27 cellular contexts compared by ENCODE assay signal in genomic region chr11:118379497-118379896, GRCh38. TPM values are rescaled to one million over a fixed set of nuclear protein-coding genes. Genes with fewer than 3 reads are reported as not detected.
DNase-seq lines count a peak whose midpoint lies in the region; ATAC-seq and TF ChIP-seq lines count a peak whose summit lies in the region.
"Had no signal": no experiment of that assay in that cellular context is flagged by ENCODE, and none has a peak within 500 bp of the region (broad histone marks: within the 10 kb centered on the region; RNA-seq: fewer than 3 reads in every experiment).

No MANE protein-coding gene starts in this region.

- WGBS in endodermal cell (ENCODE audit: insufficient coverage in 1 of 2, insufficient read length in 1 of 2), 2 experiments: 88 to 100% methylated on average over 3 to 4 of the region's 4 CpGs

- no peaks in the 10 kb centered on the region for H3K9me3 ChIP-seq in endodermal cell (ENCODE audit: control insufficient read depth, low read length)
- H3K9me3 ChIP-seq: BLaER1 treated with 17β-estradiol and CSF1 and Interleukin-3, amounts not matched to agents 10 nM and 100 nM had no signal

- no peak overlapping the region for H3K27ac ChIP-seq in endodermal cell (ENCODE audit: low read depth, low read length)
- H3K27ac ChIP-seq: BLaER1 treated with 17β-estradiol and CSF1 and Interleukin-3, amounts not matched to agents 10 nM and 100 nM; RWPE1 had no signal

- peak overlapping the region; percentile 10 for H3K27ac Mint-ChIP-seq in activated T-cell treated with anti-CD3 and anti-CD28 coated beads, Interleukin-2, amount 50 U/mL, for 72 hours
- peak overlapping the region; percentile 62 for H3K27ac Mint-ChIP-seq in endodermal cell
- H3K27ac Mint-ChIP-seq in stimulated activated effector memory CD8-positive, alpha-beta T cell treated with anti-CD3 and anti-CD28 coated beads, Interleukin-12 subunit alpha, Interleukin-12 subunit beta, amount 100 ng/mL, for 72 hours: peak overlapping the region; percentile 56
- H3K27ac Mint-ChIP-seq: GM23338, H9 had no signal

- H3K36me3 ChIP-seq in endodermal cell (ENCODE audit: control insufficient read depth, insufficient read depth, low read length): peaks cover 66% of the 10 kb centered on the region

- ATAC-seq in activated T-cell treated with anti-CD3 and anti-CD28 coated beads, Interleukin-2, amount 50 U/mL, for 72 hours (replicated peaks in 1 of 2): no peak
- no peak for ATAC-seq in stimulated activated effector memory CD8-positive, alpha-beta T cell treated with anti-CD3 and anti-CD28 coated beads, Interleukin-12 subunit alpha, Interleukin-12 subunit beta, amount 100 ng/mL, for 72 hours
- ATAC-seq in HG02798 (IDR thresholded peaks at IDR 0.05; ENCODE audit: poor library complexity, unreplicated experiment): no peak
- ATAC-seq: GM12878, GM23338, Panc1 had no signal

- no peak overlapping the region for H3K4me3 Mint-ChIP-seq in activated T-cell treated with anti-CD3 and anti-CD28 coated beads, Interleukin-2, amount 50 U/mL, for 72 hours
- no peak overlapping the region for H3K4me3 Mint-ChIP-seq in endodermal cell
- no peak overlapping the region for H3K4me3 Mint-ChIP-seq in stimulated activated effector memory CD8-positive, alpha-beta T cell treated with anti-CD3 and anti-CD28 coated beads, Interleukin-12 subunit alpha, Interleukin-12 subunit beta, amount 100 ng/mL, for 72 hours
- H3K4me3 Mint-ChIP-seq: CD4-positive, alpha-beta memory T cell; GM23338; H9 had no signal

- peaks cover 7% of the 10 kb centered on the region for H3K4me1 Mint-ChIP-seq in activated T-cell treated with anti-CD3 and anti-CD28 coated beads, Interleukin-2, amount 50 U/mL, for 72 hours (ENCODE audit: low read depth)
- H3K4me1 Mint-ChIP-seq in endodermal cell: peaks cover 7% of the 10 kb centered on the region
- peaks cover 6% of the 10 kb centered on the region for H3K4me1 Mint-ChIP-seq in stimulated activated effector memory CD8-positive, alpha-beta T cell treated with anti-CD3 and anti-CD28 coated beads, Interleukin-12 subunit alpha, Interleukin-12 subunit beta, amount 100 ng/mL, for 72 hours
- H3K4me1 Mint-ChIP-seq: CD4-positive, alpha-beta memory T cell; GM23338; H9 had no signal

- H3K4me3 ChIP-seq in endodermal cell (ENCODE audit: low read length): no peak overlapping the region
- H3K4me3 ChIP-seq: BLaER1 treated with 17β-estradiol and CSF1 and Interleukin-3, amounts not matched to agents 10 nM and 100 nM; GM12878; GM23338 had no signal

- peaks cover 7% of the 10 kb centered on the region for H3K4me1 ChIP-seq in endodermal cell (ENCODE audit: control insufficient read depth, insufficient read depth, low read length)
- H3K4me1 ChIP-seq: BLaER1 treated with 17β-estradiol and CSF1 and Interleukin-3, amounts not matched to agents 10 nM and 100 nM had no signal

- H3K9ac ChIP-seq in endodermal cell (ENCODE audit: extremely low read depth, low read length, poor library complexity, severe bottlenecking): no peak overlapping the region
- H3K9ac ChIP-seq: BLaER1 treated with 17β-estradiol and CSF1 and Interleukin-3, amounts not matched to agents 10 nM and 100 nM had no signal

- H3K36me3 Mint-ChIP-seq in activated T-cell treated with anti-CD3 and anti-CD28 coated beads, Interleukin-2, amount 50 U/mL, for 72 hours (ENCODE audit: insufficient read depth in 2 of 2): peaks cover 5 to 31% of the 10 kb centered on the region in 2 donors
- H3K36me3 Mint-ChIP-seq in endodermal cell (ENCODE audit: low read depth): peaks cover 49% of the 10 kb centered on the region
- peaks cover 100% of the 10 kb centered on the region for H3K36me3 Mint-ChIP-seq in stimulated activated effector memory CD8-positive, alpha-beta T cell treated with anti-CD3 and anti-CD28 coated beads, Interleukin-12 subunit alpha, Interleukin-12 subunit beta, amount 100 ng/mL, for 72 hours

- no peaks in the 10 kb centered on the region for H3K9me3 Mint-ChIP-seq in activated T-cell treated with anti-CD3 and anti-CD28 coated beads, Interleukin-2, amount 50 U/mL, for 72 hours
- no peaks in the 10 kb centered on the region for H3K9me3 Mint-ChIP-seq in endodermal cell
- no peaks in the 10 kb centered on the region for H3K9me3 Mint-ChIP-seq in stimulated activated effector memory CD8-positive, alpha-beta T cell treated with anti-CD3 and anti-CD28 coated beads, Interleukin-12 subunit alpha, Interleukin-12 subunit beta, amount 100 ng/mL, for 72 hours
- H3K9me3 Mint-ChIP-seq: CD4-positive, alpha-beta memory T cell; GM23338; H9 had no signal

- no peak for DNase-seq in activated T-cell treated with anti-CD3 and anti-CD28 coated beads, Interleukin-2, amount 50 U/mL, for 72 hours
- no peak for DNase-seq in activated T-cell treated with anti-CD3 and anti-CD28 coated beads for 4 hours
- peak; percentile 7 for DNase-seq in NCI-H69 (lab: John Stamatoyannopoulos, UW)
- DNase-seq in endodermal cell: no peak
- no peak for DNase-seq in stimulated activated effector memory CD8-positive, alpha-beta T cell treated with anti-CD3 and anti-CD28 coated beads, Interleukin-12 subunit alpha, Interleukin-12 subunit beta, amount 100 ng/mL, for 72 hours (ENCODE audit: low spot score in 2 of 2)
- no peak for DNase-seq in hippocampal formation (lab: John Stamatoyannopoulos, UW)
- DNase-seq: AML-193; CD4-positive, alpha-beta memory T cell; COR-L47; DMS53; H9; NCI-H1092; NCI-H1417 treated with DMSO at 0.1 percent for 48 hours; NCI-H1694 treated with DMSO at 0.1 percent for 48 hours; NCI-H2081; NCI-H2227 treated with DMSO at 0.1 percent for 48 hours; NCI-H510A; SHP77 had no signal

- TF ChIP-seq CTCF in endodermal cell (conservative IDR thresholded peaks at IDR 0.05): no peak

- H3K27me3 ChIP-seq in endodermal cell (ENCODE audit: control insufficient read depth, insufficient read depth, low read length, poor library complexity, severe bottlenecking): no peaks in the 10 kb centered on the region
- H3K27me3 ChIP-seq: BLaER1 treated with 17β-estradiol and CSF1 and Interleukin-3, amounts not matched to agents 10 nM and 100 nM had no signal

- H3K27me3 Mint-ChIP-seq in activated T-cell treated with anti-CD3 and anti-CD28 coated beads, Interleukin-2, amount 50 U/mL, for 72 hours (ENCODE audit: low read depth): no peaks in the 10 kb centered on the region
- no peaks in the 10 kb centered on the region for H3K27me3 Mint-ChIP-seq in endodermal cell (ENCODE audit: insufficient read depth)
- H3K27me3 Mint-ChIP-seq: CD4-positive, alpha-beta memory T cell had no signal

RNA-seq across cellular contexts. Expression of gene UBE4A, which starts 20.1 kb away (rescaled TPM):
- 10 to 100 TPM; 45.6 to 46.0 TPM for total RNA-seq in activated T-cell treated with anti-CD3 and anti-CD28 coated beads, Interleukin-2, amount 50 U/mL, for 72 hours
- total RNA-seq in endodermal cell: 10 to 100 TPM; 39.6 to 42.6 TPM
- polyA plus RNA-seq in endodermal cell (2013, experiment 1 of 2): 27.3 TPM
- polyA plus RNA-seq in endodermal cell (2013, experiment 2 of 2): 26.2 TPM

RNA-seq across cellular contexts. Expression of gene ATP5MG, which starts 21.9 kb away (rescaled TPM):
- 100 to 1,000 TPM; 176 to 225 TPM for total RNA-seq in activated T-cell treated with anti-CD3 and anti-CD28 coated beads, Interleukin-2, amount 50 U/mL, for 72 hours
- 100 to 1,000 TPM; 214 to 283 TPM for total RNA-seq in endodermal cell
- 189 TPM for polyA plus RNA-seq in endodermal cell (2013, experiment 1 of 2)
- 171 TPM for polyA plus RNA-seq in endodermal cell (2013, experiment 2 of 2)

RNA-seq across cellular contexts. Expression of gene CD3G, which starts 35.4 kb away (rescaled TPM):
- 100 to 1,000 TPM; 125 to 128 TPM for total RNA-seq in activated T-cell treated with anti-CD3 and anti-CD28 coated beads, Interleukin-2, amount 50 U/mL, for 72 hours
- not detected for total RNA-seq in endodermal cell
- polyA plus RNA-seq in endodermal cell (2013, experiment 1 of 2): not detected
- polyA plus RNA-seq in endodermal cell (2013, experiment 2 of 2): not detected
- total RNA-seq: Daoy, GM23338, H9, SK-MEL-5 had no signal
- polyA plus RNA-seq: AG04450, GM23338 had no signal

RNA-seq across cellular contexts. Expression of gene CD3D, which starts 37.0 kb away (rescaled TPM):
- total RNA-seq in activated T-cell treated with anti-CD3 and anti-CD28 coated beads, Interleukin-2, amount 50 U/mL, for 72 hours: 100 to 1,000 TPM; 245 to 250 TPM
- under 1 TPM in 1 of 2 donors, not detected in 1; 0.92 TPM for total RNA-seq in endodermal cell
- polyA plus RNA-seq in endodermal cell (2013, experiment 1 of 2): not detected
- polyA plus RNA-seq in endodermal cell (2013, experiment 2 of 2): not detected
- total RNA-seq: GM23338, H9, SK-MEL-5 had no signal
- polyA plus RNA-seq: AG04450, GM23338 had no signal

RNA-seq across cellular contexts. Expression of gene KMT2A, which starts 56.8 kb away (rescaled TPM):
- 100 to 1,000 TPM; 106 to 124 TPM for total RNA-seq in activated T-cell treated with anti-CD3 and anti-CD28 coated beads, Interleukin-2, amount 50 U/mL, for 72 hours
- total RNA-seq in endodermal cell: 10 to 100 TPM; 76.9 to 78.8 TPM
- polyA plus RNA-seq in endodermal cell (2013, experiment 1 of 2): 31.8 TPM
- polyA plus RNA-seq in endodermal cell (2013, experiment 2 of 2): 34.7 TPM

Comparison
In these comparisons a context has a peak if more than half of its experiments do, and no peak if none do; other contexts are left out.
1. H3K27ac Mint-ChIP-seq: peak in every context shown above with its lines; median percentile 62 in endodermal cell; 56 in stimulated activated effector memory CD8-positive, alpha-beta T cell treated with anti-CD3 and anti-CD28 coated beads, Interleukin-12 subunit alpha, Interleukin-12 subunit beta, amount 100 ng/mL, for 72 hours; 10 in activated T-cell treated with anti-CD3 and anti-CD28 coated beads, Interleukin-2, amount 50 U/mL, for 72 hours.
2. RNA of gene CD3G, which starts 35.4 kb away (total RNA-seq): 125 to 128 TPM in activated T-cell treated with anti-CD3 and anti-CD28 coated beads, Interleukin-2, amount 50 U/mL, for 72 hours; not detected in endodermal cell; every median in the first group is over 100 times any median in the second.